ENCODE assay signal across 3 cellular contexts in genomic region chr15:28702427-28702826, GRCh38. TPM values are rescaled to one million over a fixed set of nuclear protein-coding genes. Genes with fewer than 3 reads are reported as not detected.
"Had no signal": no experiment of that assay in that cellular context is flagged by ENCODE, and none has a peak within 500 bp of the region (broad histone marks: within the 10 kb centered on the region; RNA-seq: fewer than 3 reads in every experiment).

No MANE protein-coding gene starts in this region.

RNA-seq across cellular contexts. Expression of gene GOLGA8M, which starts 9.8 kb away (rescaled TPM):
- total RNA-seq: foreskin keratinocyte, hepatocyte had no signal
- polyA plus RNA-seq: foreskin keratinocyte; hepatocyte; naive thymus-derived CD8-positive, alpha-beta T cell had no signal
